ENCODE assay signal across 10 cellular contexts in genomic region chr6:149033454-149034241, GRCh38.
DNase-seq lines count a peak whose midpoint lies in the region; ATAC-seq and TF ChIP-seq lines count a peak whose summit lies in the region.
"Had no signal": no experiment of that assay in that cellular context is flagged by ENCODE, and none has a peak within 500 bp of the region (broad histone marks: within the 10 kb centered on the region; RNA-seq: fewer than 3 reads in every experiment).

No MANE protein-coding gene starts in this region.

- no peaks in the 10 kb centered on the region for H3K9me3 Mint-ChIP-seq in activated naive CD4-positive, alpha-beta T cell treated with anti-CD3 and anti-CD28 coated beads, Interleukin-2, amount 50 U/mL, for 24 hours
- no peaks in the 10 kb centered on the region for H3K9me3 Mint-ChIP-seq in Caco-2 (ENCODE audit: unreplicated experiment)

- H3K36me3 Mint-ChIP-seq in activated naive CD4-positive, alpha-beta T cell treated with anti-CD3 and anti-CD28 coated beads, Interleukin-2, amount 50 U/mL, for 24 hours = no peaks in the 10 kb centered on the region
- no peaks in the 10 kb centered on the region for H3K36me3 Mint-ChIP-seq in Caco-2 (ENCODE audit: insufficient read depth, unreplicated experiment)

- H3K9me3 ChIP-seq in Caco-2 = no peaks in the 10 kb centered on the region
- H3K9me3 ChIP-seq: spleen had no signal

- no peaks in the 10 kb centered on the region for H3K27me3 Mint-ChIP-seq in activated naive CD4-positive, alpha-beta T cell treated with anti-CD3 and anti-CD28 coated beads, Interleukin-2, amount 50 U/mL, for 24 hours
- H3K27me3 Mint-ChIP-seq in Caco-2 (ENCODE audit: insufficient read depth, unreplicated experiment) = no peaks in the 10 kb centered on the region

- ATAC-seq in activated CD4-positive, CD25-positive, alpha-beta regulatory T cell treated with anti-CD3 and anti-CD28 coated beads, Interleukin-2, amount 50 U/mL, for 24 hours = peak; percentile 21 to 26
- ATAC-seq in HG03139 (IDR thresholded peaks at IDR 0.05; ENCODE audit: unreplicated experiment) (peak; percentile 14), HG03039 (IDR thresholded peaks at IDR 0.05; ENCODE audit: unreplicated experiment) (no peak)

- BruUV-seq in Caco-2 (replicated peaks; lab: Mats Ljungman, UMichigan) = no TSS peak

- H3K4me3 Mint-ChIP-seq in activated naive CD4-positive, alpha-beta T cell treated with anti-CD3 and anti-CD28 coated beads, Interleukin-2, amount 50 U/mL, for 24 hours = peak overlapping the region; percentile 37
- H3K4me3 Mint-ChIP-seq in Caco-2 (ENCODE audit: unreplicated experiment) = no peak overlapping the region

- H3K4me3 ChIP-seq in Caco-2 (ENCODE audit: low read depth, low read length) = no peak overlapping the region
- H3K4me3 ChIP-seq: spleen had no signal

- peak overlapping the region; percentile 80 for H3K27ac Mint-ChIP-seq in activated naive CD4-positive, alpha-beta T cell treated with anti-CD3 and anti-CD28 coated beads, Interleukin-2, amount 50 U/mL, for 24 hours
- H3K27ac Mint-ChIP-seq in Caco-2 (ENCODE audit: unreplicated experiment) = no peak overlapping the region

- no peak for TF ChIP-seq CTCF in Caco-2 (IDR thresholded peaks at IDR 0.05; ENCODE audit: insufficient read depth in 1 of 2, low read depth in 1 of 2, low read length in 1 of 2, severe bottlenecking in 1 of 2, unreplicated experiment in 1 of 2)

- CTCF ChIA-PET in Caco-2 (lab: Charles Lee) = interaction anchor here (0.7 to 1.8 kb wide), 3 partner anchors 48 to 540 kb away, joined by 5 to 7 read pairs (median 6); no protein-coding TSS in a partner anchor

- POLR2A ChIA-PET in Caco-2 (lab: Charles Lee) = no interaction called here

- no peaks in the 10 kb centered on the region for H3K36me3 ChIP-seq in Caco-2 (ENCODE audit: control insufficient read depth, insufficient read depth, low read length)

- intact Hi-C loops in Caco-2 (cut with micrococcal nuclease; ENCODE audit: unreplicated experiment) = no loop called here

- H3K4me1 Mint-ChIP-seq in activated naive CD4-positive, alpha-beta T cell treated with anti-CD3 and anti-CD28 coated beads, Interleukin-2, amount 50 U/mL, for 24 hours = peaks cover 63% of the 10 kb centered on the region
- H3K4me1 Mint-ChIP-seq in Caco-2 (ENCODE audit: low read depth, unreplicated experiment) = peaks cover 6% of the 10 kb centered on the region

- no peak for DNase-seq in activated CD4-positive, CD25-positive, alpha-beta regulatory T cell treated with anti-CD3 and anti-CD28 coated beads, Interleukin-2, amount 50 U/mL, for 72 hours
- DNase-seq in stimulated activated CD4-positive, alpha-beta T cell treated with anti-CD3 and anti-CD28 coated beads, Interleukin-4, amount 100 ng/mL, for 24 hours = peak; percentile 50
- no peak for DNase-seq in hippocampal formation (lab: John Stamatoyannopoulos, UW)
- DNase-seq in Caco-2 = no peak
- DNase-seq: 8988T, spleen had no signal

- no peaks in the 10 kb centered on the region for H3K27me3 ChIP-seq in Caco-2 (replicated peaks; ENCODE audit: control insufficient read depth, insufficient read depth, low read length)
- H3K27me3 ChIP-seq: spleen had no signal

- no peaks in the 10 kb centered on the region for H3K4me1 ChIP-seq in Caco-2
